In genomic region chr14:65791551-65791981, GRCh38 we compare ENCODE assay signal across 10 cellular contexts.
DNase-seq lines count a peak whose midpoint lies in the region; ATAC-seq and TF ChIP-seq lines count a peak whose summit lies in the region.
"Had no signal": no experiment of that assay in that cellular context is flagged by ENCODE, and none has a peak within 500 bp of the region (broad histone marks: within the 10 kb centered on the region; RNA-seq: fewer than 3 reads in every experiment).

No MANE protein-coding gene starts in this region.

- no peak overlapping the region for H3K4me3 ChIP-seq in choroid plexus epithelial cell (ENCODE audit: low read depth, low read length)

- peak; percentile 89 for DNase-seq in ELR (ENCODE audit: low read depth)
- DNase-seq in LHCN-M2 (ENCODE audit: low read depth) = peak; percentile 64
- DNase-seq in choroid plexus epithelial cell (ENCODE audit: low read depth) = peak; percentile 53
- DNase-seq in natural killer cell treated with Interleukin-12 subunit alpha and Interleukin-12 subunit beta and Interleukin-15 and Interleukin-18, amount 100 ng/mL, for 72 hours (ENCODE audit: low spot score) = no peak
- DNase-seq in midbrain (lab: John Stamatoyannopoulos, UW) = no peak
- DNase-seq in NOMO-1 (lab: John Stamatoyannopoulos, UW; ENCODE audit: unreplicated experiment in 2 of 2) = no peak
- DNase-seq in stimulated activated CD4-positive, alpha-beta T cell treated with anti-CD3 and anti-CD28 coated beads, Interleukin-4, amount 100 ng/mL, for 24 hours = no peak
- no peak for DNase-seq in NCI-H2029 treated with DMSO at 0.1 percent for 48 hours (lab: John Stamatoyannopoulos, UW)
- DNase-seq: SIG-M5 had no signal

- H3K4me3 Mint-ChIP-seq in natural killer cell treated with Interleukin-12 subunit alpha and Interleukin-12 subunit beta and Interleukin-15 and Interleukin-18, amount 100 ng/mL, for 72 hours = no peak overlapping the region
- H3K4me3 Mint-ChIP-seq: type B pancreatic cell had no signal

- no peak for TF ChIP-seq CTCF in choroid plexus epithelial cell (conservative IDR thresholded peaks at IDR 0.05; ENCODE audit: low read depth, low read length)

- H3K9me3 Mint-ChIP-seq in natural killer cell treated with Interleukin-12 subunit alpha and Interleukin-12 subunit beta and Interleukin-15 and Interleukin-18, amount 100 ng/mL, for 72 hours = no peaks in the 10 kb centered on the region
- H3K9me3 Mint-ChIP-seq: type B pancreatic cell had no signal

- peaks cover 14 to 30% of the 10 kb centered on the region in 2 donors for H3K27me3 Mint-ChIP-seq in natural killer cell treated with Interleukin-12 subunit alpha and Interleukin-12 subunit beta and Interleukin-15 and Interleukin-18, amount 100 ng/mL, for 72 hours

- H3K4me1 Mint-ChIP-seq in natural killer cell treated with Interleukin-12 subunit alpha and Interleukin-12 subunit beta and Interleukin-15 and Interleukin-18, amount 100 ng/mL, for 72 hours (ENCODE audit: low read depth in 2 of 2) = peaks cover 0 to 5% of the 10 kb centered on the region in 2 donors

- ATAC-seq in natural killer cell treated with Interleukin-12 subunit alpha and Interleukin-12 subunit beta and Interleukin-15 and Interleukin-18, amount 100 ng/mL, for 72 hours = peak; percentile 72 to 79

- H3K27ac Mint-ChIP-seq in natural killer cell treated with Interleukin-12 subunit alpha and Interleukin-12 subunit beta and Interleukin-15 and Interleukin-18, amount 100 ng/mL, for 72 hours = no peak overlapping the region
- H3K27ac Mint-ChIP-seq: type B pancreatic cell had no signal

- H3K36me3 Mint-ChIP-seq in natural killer cell treated with Interleukin-12 subunit alpha and Interleukin-12 subunit beta and Interleukin-15 and Interleukin-18, amount 100 ng/mL, for 72 hours = no peaks in the 10 kb centered on the region
- H3K36me3 Mint-ChIP-seq: type B pancreatic cell had no signal

Comparison
In these comparisons a context has a peak if more than half of its experiments do, and no peak if none do; other contexts are left out.
1. DNase-seq: peak in ELR (single experiment), LHCN-M2 (single experiment) and choroid plexus epithelial cell (single experiment); none in natural killer cell treated with Interleukin-12 subunit alpha and Interleukin-12 subunit beta and Interleukin-15 and Interleukin-18, amount 100 ng/mL, for 72 hours (single experiment), midbrain (single experiment), NOMO-1 (0 of 2), stimulated activated CD4-positive, alpha-beta T cell treated with anti-CD3 and anti-CD28 coated beads, Interleukin-4, amount 100 ng/mL, for 24 hours (single experiment) and NCI-H2029 treated with DMSO at 0.1 percent for 48 hours (single experiment).